18 cellular contexts compared by ENCODE assay signal in genomic region chr10:96890580-96890979, GRCh38.
"Had no signal": no experiment of that assay in that cellular context is flagged by ENCODE, and none has a peak within 500 bp of the region (broad histone marks: within the 10 kb centered on the region; RNA-seq: fewer than 3 reads in every experiment).

No MANE protein-coding gene starts in this region.

- H3K9me3 ChIP-seq: thyroid gland, vagina had no signal

- H3K27ac ChIP-seq: thyroid gland, vagina had no signal

- H3K4me3 Mint-ChIP-seq: activated CD4-positive, alpha-beta T cell treated with anti-CD3 and anti-CD28 coated beads for 36 hours; activated naive CD8-positive, alpha-beta T cell treated with anti-CD3 and anti-CD28 coated beads, Interleukin-2, amount 10 ng/mL, durations not matched to agents 7 days and 5 days; activated T-helper 17 cell treated with anti-CD3 and anti-CD28 coated beads, Interleukin-2, amount 50 U/mL, for 72 hours; stimulated activated naive B cell treated with anti-CD40 and anti-IgM and Interleukin-4, amounts not matched to agents 10 μg/mL and 1 μg/mL and 100 μg/mL, for 72 hours had no signal

- H3K27me3 ChIP-seq: thyroid gland, vagina had no signal

- H3K27me3 Mint-ChIP-seq: activated CD4-positive, alpha-beta T cell treated with anti-CD3 and anti-CD28 coated beads for 36 hours; activated naive CD8-positive, alpha-beta T cell treated with anti-CD3 and anti-CD28 coated beads, Interleukin-2, amount 10 ng/mL, durations not matched to agents 7 days and 5 days; activated T-helper 17 cell treated with anti-CD3 and anti-CD28 coated beads, Interleukin-2, amount 50 U/mL, for 72 hours; naive thymus-derived CD4-positive, alpha-beta T cell; stimulated activated naive B cell treated with anti-CD40 and anti-IgM and Interleukin-4, amounts not matched to agents 10 μg/mL and 1 μg/mL and 100 μg/mL, for 72 hours had no signal

- H3K27ac Mint-ChIP-seq: activated CD4-positive, alpha-beta T cell treated with anti-CD3 and anti-CD28 coated beads for 36 hours; activated naive CD8-positive, alpha-beta T cell treated with anti-CD3 and anti-CD28 coated beads, Interleukin-2, amount 10 ng/mL, durations not matched to agents 7 days and 5 days; activated T-helper 17 cell treated with anti-CD3 and anti-CD28 coated beads, Interleukin-2, amount 50 U/mL, for 72 hours had no signal

- DNase-seq: activated CD4-positive, alpha-beta T cell treated with anti-CD3 and anti-CD28 coated beads for 36 hours; activated CD4-positive, alpha-beta T cell treated with anti-CD3 and anti-CD28 coated beads, Interleukin-2, amount 50 U/mL, for 48 hours; activated naive CD4-positive, alpha-beta T cell treated with Interleukin-2 at 50 U/mL for 16 hours; activated naive CD8-positive, alpha-beta T cell treated with anti-CD3 and anti-CD28 coated beads, Interleukin-2, amount 10 ng/mL, durations not matched to agents 7 days and 5 days; activated T-cell treated with anti-CD3 and anti-CD28 coated beads for 4 hours; amygdala; caudate nucleus; erythroblast; head of caudate nucleus; kidney glomerular epithelial cell; mesenchymal stem cell; naive thymus-derived CD4-positive, alpha-beta T cell; stimulated activated naive B cell treated with anti-CD40 and anti-IgM and Interleukin-4, amounts not matched to agents 10 μg/mL and 1 μg/mL and 100 μg/mL, for 72 hours; SW 1271; T-helper 2 cell; thyroid gland had no signal

- ATAC-seq: activated CD4-positive, alpha-beta T cell treated with anti-CD3 and anti-CD28 coated beads for 36 hours had no signal
